In the genomic region with DNA sequence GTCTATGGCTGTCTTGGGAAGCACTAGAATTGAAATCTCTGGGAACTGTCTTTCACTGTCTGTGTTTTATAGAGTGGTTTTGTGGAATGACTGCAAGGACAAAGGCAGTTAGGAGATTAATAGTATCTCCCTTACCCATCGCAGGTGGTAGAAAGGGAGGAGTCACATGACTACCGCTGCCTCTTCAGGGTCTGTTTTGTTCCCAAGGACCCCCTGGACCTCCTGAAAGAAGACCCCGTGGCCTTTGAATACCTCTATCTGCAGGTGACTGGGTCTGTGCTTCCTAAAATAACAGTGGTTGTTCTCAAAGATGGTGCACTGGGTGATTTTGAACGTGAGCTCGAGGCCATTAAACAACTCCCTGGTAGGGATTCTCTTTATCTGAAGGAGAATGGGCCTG, we compare ENCODE assay signal across 1 cellular context.
TF ChIP-seq lines count a peak whose summit lies in the region.

No MANE protein-coding gene starts in this region.

TF ChIP-seq in WTC11, 78 proteins besides CTCF, POLR2A, EP300 and RAD21 (continued from another document):
- TF ChIP-seq, protein P1, sequence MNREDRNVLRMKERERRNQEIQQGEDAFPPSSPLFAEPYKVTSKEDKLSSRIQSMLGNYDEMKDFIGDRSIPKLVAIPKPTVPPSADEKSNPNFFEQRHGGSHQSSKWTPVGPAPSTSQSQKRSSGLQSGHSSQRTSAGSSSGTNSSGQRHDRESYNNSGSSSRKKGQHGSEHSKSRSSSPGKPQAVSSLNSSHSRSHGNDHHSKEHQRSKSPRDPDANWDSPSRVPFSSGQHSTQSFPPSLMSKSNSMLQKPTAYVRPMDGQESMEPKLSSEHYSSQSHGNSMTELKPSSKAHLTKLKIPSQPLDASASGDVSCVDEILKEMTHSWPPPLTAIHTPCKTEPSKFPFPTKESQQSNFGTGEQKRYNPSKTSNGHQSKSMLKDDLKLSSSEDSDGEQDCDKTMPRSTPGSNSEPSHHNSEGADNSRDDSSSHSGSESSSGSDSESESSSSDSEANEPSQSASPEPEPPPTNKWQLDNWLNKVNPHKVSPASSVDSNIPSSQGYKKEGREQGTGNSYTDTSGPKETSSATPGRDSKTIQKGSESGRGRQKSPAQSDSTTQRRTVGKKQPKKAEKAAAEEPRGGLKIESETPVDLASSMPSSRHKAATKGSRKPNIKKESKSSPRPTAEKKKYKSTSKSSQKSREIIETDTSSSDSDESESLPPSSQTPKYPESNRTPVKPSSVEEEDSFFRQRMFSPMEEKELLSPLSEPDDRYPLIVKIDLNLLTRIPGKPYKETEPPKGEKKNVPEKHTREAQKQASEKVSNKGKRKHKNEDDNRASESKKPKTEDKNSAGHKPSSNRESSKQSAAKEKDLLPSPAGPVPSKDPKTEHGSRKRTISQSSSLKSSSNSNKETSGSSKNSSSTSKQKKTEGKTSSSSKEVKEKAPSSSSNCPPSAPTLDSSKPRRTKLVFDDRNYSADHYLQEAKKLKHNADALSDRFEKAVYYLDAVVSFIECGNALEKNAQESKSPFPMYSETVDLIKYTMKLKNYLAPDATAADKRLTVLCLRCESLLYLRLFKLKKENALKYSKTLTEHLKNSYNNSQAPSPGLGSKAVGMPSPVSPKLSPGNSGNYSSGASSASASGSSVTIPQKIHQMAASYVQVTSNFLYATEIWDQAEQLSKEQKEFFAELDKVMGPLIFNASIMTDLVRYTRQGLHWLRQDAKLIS (CRISPR knock-in tag; IDR thresholded peaks at IDR 0.05; ENCODE audit: borderline replicate concordance) = no peak
- TF ChIP-seq ZNF423 (CRISPR knock-in tag; IDR thresholded peaks at IDR 0.05) (peak; percentile 70), RELA (CRISPR knock-in tag; IDR thresholded peaks at IDR 0.05; ENCODE audit: borderline replicate concordance) (no peak), ZNF138 (CRISPR knock-in tag; conservative IDR thresholded peaks at IDR 0.05) (no peak), ESRRA (CRISPR knock-in tag; IDR thresholded peaks at IDR 0.05; ENCODE audit: borderline replicate concordance) (no peak), ATF1 (CRISPR knock-in tag; IDR thresholded peaks at IDR 0.05) (no peak), FOXP1 (CRISPR knock-in tag; IDR thresholded peaks at IDR 0.05; ENCODE audit: borderline replicate concordance) (no peak), ZNF232 (CRISPR knock-in tag; IDR thresholded peaks at IDR 0.05) (no peak), ZNF671 (CRISPR knock-in tag; IDR thresholded peaks at IDR 0.05) (no peak), MYBL2 (CRISPR knock-in tag; IDR thresholded peaks at IDR 0.05) (no peak)
- TF ChIP-seq, protein P2, sequence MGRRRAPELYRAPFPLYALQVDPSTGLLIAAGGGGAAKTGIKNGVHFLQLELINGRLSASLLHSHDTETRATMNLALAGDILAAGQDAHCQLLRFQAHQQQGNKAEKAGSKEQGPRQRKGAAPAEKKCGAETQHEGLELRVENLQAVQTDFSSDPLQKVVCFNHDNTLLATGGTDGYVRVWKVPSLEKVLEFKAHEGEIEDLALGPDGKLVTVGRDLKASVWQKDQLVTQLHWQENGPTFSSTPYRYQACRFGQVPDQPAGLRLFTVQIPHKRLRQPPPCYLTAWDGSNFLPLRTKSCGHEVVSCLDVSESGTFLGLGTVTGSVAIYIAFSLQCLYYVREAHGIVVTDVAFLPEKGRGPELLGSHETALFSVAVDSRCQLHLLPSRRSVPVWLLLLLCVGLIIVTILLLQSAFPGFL (CRISPR knock-in tag; IDR thresholded peaks at IDR 0.05; ENCODE audit: borderline replicate concordance) = no peak
- TF ChIP-seq, protein P3, sequence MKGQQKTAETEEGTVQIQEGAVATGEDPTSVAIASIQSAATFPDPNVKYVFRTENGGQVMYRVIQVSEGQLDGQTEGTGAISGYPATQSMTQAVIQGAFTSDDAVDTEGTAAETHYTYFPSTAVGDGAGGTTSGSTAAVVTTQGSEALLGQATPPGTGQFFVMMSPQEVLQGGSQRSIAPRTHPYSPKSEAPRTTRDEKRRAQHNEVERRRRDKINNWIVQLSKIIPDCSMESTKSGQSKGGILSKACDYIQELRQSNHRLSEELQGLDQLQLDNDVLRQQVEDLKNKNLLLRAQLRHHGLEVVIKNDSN (CRISPR knock-in tag; IDR thresholded peaks at IDR 0.05) = peak; percentile 48; the same call in 1 of the 2 replicates
- TF ChIP-seq, protein P4, sequence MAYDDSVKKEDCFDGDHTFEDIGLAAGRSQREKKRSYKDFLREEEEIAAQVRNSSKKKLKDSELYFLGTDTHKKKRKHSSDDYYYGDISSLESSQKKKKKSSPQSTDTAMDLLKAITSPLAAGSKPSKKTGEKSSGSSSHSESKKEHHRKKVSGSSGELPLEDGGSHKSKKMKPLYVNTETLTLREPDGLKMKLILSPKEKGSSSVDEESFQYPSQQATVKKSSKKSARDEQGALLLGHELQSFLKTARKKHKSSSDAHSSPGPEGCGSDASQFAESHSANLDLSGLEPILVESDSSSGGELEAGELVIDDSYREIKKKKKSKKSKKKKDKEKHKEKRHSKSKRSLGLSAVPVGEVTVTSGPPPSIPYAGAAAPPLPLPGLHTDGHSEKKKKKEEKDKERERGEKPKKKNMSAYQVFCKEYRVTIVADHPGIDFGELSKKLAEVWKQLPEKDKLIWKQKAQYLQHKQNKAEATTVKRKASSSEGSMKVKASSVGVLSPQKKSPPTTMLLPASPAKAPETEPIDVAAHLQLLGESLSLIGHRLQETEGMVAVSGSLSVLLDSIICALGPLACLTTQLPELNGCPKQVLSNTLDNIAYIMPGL (CRISPR knock-in tag; IDR thresholded peaks at IDR 0.05) = no peak
- TF ChIP-seq, protein P5, sequence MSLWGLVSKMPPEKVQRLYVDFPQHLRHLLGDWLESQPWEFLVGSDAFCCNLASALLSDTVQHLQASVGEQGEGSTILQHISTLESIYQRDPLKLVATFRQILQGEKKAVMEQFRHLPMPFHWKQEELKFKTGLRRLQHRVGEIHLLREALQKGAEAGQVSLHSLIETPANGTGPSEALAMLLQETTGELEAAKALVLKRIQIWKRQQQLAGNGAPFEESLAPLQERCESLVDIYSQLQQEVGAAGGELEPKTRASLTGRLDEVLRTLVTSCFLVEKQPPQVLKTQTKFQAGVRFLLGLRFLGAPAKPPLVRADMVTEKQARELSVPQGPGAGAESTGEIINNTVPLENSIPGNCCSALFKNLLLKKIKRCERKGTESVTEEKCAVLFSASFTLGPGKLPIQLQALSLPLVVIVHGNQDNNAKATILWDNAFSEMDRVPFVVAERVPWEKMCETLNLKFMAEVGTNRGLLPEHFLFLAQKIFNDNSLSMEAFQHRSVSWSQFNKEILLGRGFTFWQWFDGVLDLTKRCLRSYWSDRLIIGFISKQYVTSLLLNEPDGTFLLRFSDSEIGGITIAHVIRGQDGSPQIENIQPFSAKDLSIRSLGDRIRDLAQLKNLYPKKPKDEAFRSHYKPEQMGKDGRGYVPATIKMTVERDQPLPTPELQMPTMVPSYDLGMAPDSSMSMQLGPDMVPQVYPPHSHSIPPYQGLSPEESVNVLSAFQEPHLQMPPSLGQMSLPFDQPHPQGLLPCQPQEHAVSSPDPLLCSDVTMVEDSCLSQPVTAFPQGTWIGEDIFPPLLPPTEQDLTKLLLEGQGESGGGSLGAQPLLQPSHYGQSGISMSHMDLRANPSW (CRISPR knock-in tag; conservative IDR thresholded peaks at IDR 0.05; ENCODE audit: low read depth) = no peak
